12 cellular contexts compared by ENCODE assay signal in the genomic region with DNA sequence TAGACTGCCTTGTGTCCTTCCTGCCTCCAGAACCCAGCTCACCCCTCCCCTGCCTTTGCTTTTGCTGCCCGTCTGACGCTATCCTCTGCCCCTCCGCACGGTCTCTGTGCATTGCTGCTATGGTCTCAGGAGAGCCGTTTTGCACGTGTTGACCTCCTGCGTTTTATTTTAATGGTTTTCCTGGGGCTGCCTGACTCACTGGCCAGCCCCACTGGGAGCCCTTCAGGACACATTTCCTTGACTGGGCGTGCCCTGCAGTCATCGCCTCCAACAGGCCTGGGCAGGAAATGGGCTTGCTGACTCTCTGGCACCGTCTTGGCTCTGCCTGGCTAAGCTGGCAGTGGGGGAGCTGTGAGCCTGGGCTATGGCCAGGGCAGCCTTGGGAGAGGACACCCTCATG. TPM values are rescaled to one million over a fixed set of nuclear protein-coding genes. Genes with fewer than 3 reads are reported as not detected.
DNase-seq lines count a peak whose midpoint lies in the region; ATAC-seq, FAIRE-seq and TF ChIP-seq lines count a peak whose summit lies in the region.
"Had no signal": no experiment of that assay in that cellular context is flagged by ENCODE, and none has a peak within 500 bp of the region (broad histone marks: within the 10 kb centered on the region; RNA-seq: fewer than 3 reads in every experiment).

No MANE protein-coding gene starts in this region.

- no peaks in the 10 kb centered on the region for H3K79me2 ChIP-seq in astrocyte (ENCODE audit: insufficient read depth, low read length)

- H3K4me1 Mint-ChIP-seq in astrocyte (ENCODE audit: low read depth, unreplicated experiment) = no peaks in the 10 kb centered on the region

- no peak overlapping the region for H3K4me3 Mint-ChIP-seq in astrocyte (ENCODE audit: unreplicated experiment)

- H3K27me3 Mint-ChIP-seq in astrocyte (ENCODE audit: low read depth, unreplicated experiment) = peaks cover 30% of the 10 kb centered on the region

- H3K9me3 Mint-ChIP-seq in astrocyte (ENCODE audit: unreplicated experiment) = peaks cover 7% of the 10 kb centered on the region

- 59% methylated on average over 10 of the region's 10 CpGs for WGBS in right cardiac atrium

- intact Hi-C loops in right cardiac atrium (cut with DNase I) = no loop called here

- H3K36me3 Mint-ChIP-seq in astrocyte (ENCODE audit: low read depth, unreplicated experiment) = peaks cover 2% of the 10 kb centered on the region

- H2AFZ ChIP-seq in astrocyte (ENCODE audit: low read depth, low read length) = peak overlapping the region; percentile 39

- TF ChIP-seq CTCF in astrocyte (IDR thresholded peaks at IDR 0.05; ENCODE audit: insufficient read depth, low read depth, low read length) = no peak

- ATAC-seq in right cardiac atrium (peak; percentile 63 to 79), GM18498 (IDR thresholded peaks at IDR 0.05; ENCODE audit: unreplicated experiment) (no peak)

- H3K4me1 ChIP-seq in astrocyte (ENCODE audit: insufficient read depth, low read length) = peaks cover 20% of the 10 kb centered on the region
- H3K4me1 ChIP-seq in right cardiac atrium (ENCODE audit: control insufficient read depth, insufficient read depth, low read length) = no peaks in the 10 kb centered on the region
- no peaks in the 10 kb centered on the region for H3K4me1 ChIP-seq in HAP-1

- in situ Hi-C loops in HAP-1 (cut with MboI; ENCODE audit: low sequenced_read_pairs) = no loop called here

- H4K20me1 ChIP-seq in astrocyte (ENCODE audit: insufficient read depth, low read length) = no peaks in the 10 kb centered on the region

- H3K27me3 ChIP-seq in astrocyte (ENCODE audit: insufficient read depth, low read length) (no peaks in the 10 kb centered on the region), right cardiac atrium (ENCODE audit: control insufficient read depth, insufficient read depth) (no peaks in the 10 kb centered on the region), HAP-1 (ENCODE audit: low read depth) (no peaks in the 10 kb centered on the region)
- H3K27me3 ChIP-seq: thyroid gland had no signal

- H3K9me3 ChIP-seq in astrocyte (ENCODE audit: insufficient read depth, low read depth, low read length) = no peaks in the 10 kb centered on the region
- no peaks in the 10 kb centered on the region for H3K9me3 ChIP-seq in right cardiac atrium (ENCODE audit: control insufficient read depth, low read length)
- no peaks in the 10 kb centered on the region for H3K9me3 ChIP-seq in HAP-1
- H3K9me3 ChIP-seq: thyroid gland had no signal

- DNase-seq in A172 (ENCODE audit: low spot score) = peak; percentile 57
- DNase-seq in HCEC 1CT = peak; percentile 7
- DNase-seq in astrocyte (ENCODE audit: low read depth) = peak; percentile 42
- peak; percentile 54 to 70 (median 65) for DNase-seq in right cardiac atrium
- DNase-seq in T-helper 1 cell = no peak
- DNase-seq in activated T-cell treated with anti-CD3 and anti-CD28 coated beads, Interleukin-2, amount 50 U/mL, for 1 hour = no peak
- no peak for DNase-seq in HAP-1 (ENCODE audit: low spot score in 2 of 2)
- DNase-seq: NCI-H1694, thyroid gland had no signal

- no peaks in the 10 kb centered on the region for H3K36me3 ChIP-seq in astrocyte (ENCODE audit: insufficient read depth, low read length)
- no peaks in the 10 kb centered on the region for H3K36me3 ChIP-seq in HAP-1 (replicated peaks)
- H3K36me3 ChIP-seq: thyroid gland had no signal

- no peak for FAIRE-seq in astrocyte (lab: Jason Lieb, UNC)
- FAIRE-seq: islet of Langerhans had no signal

- H3K9ac ChIP-seq in astrocyte (ENCODE audit: low read length) = no peak overlapping the region

- H3K27ac ChIP-seq in astrocyte (ENCODE audit: low read depth, low read length) (no peak overlapping the region), right cardiac atrium (ENCODE audit: low read length) (no peak overlapping the region)
- H3K27ac ChIP-seq: thyroid gland, VCaP had no signal

- H3K27ac Mint-ChIP-seq in astrocyte (ENCODE audit: unreplicated experiment) = no peak overlapping the region

- H3K4me3 ChIP-seq in astrocyte (ENCODE audit: insufficient read depth, low read depth, low read length) (no peak overlapping the region), right cardiac atrium (ENCODE audit: low read length) (no peak overlapping the region), HAP-1 (no peak overlapping the region)
- H3K4me3 ChIP-seq: thyroid gland had no signal

- peak overlapping the region; percentile 29 for H3K4me2 ChIP-seq in astrocyte (ENCODE audit: low read length)

RNA-seq across cellular contexts. Expression of a gene that starts 17.9 kb away (rescaled TPM):
- not detected in 2 replicates for total RNA-seq in A172 (2014; rRNA removed; shearing (Covaris generic))
- total RNA-seq in astrocyte = 117 and 182 TPM in 2 replicates
- 10 to 100 TPM; 37.6 to 88.3 (median 52.9) TPM for total RNA-seq in right cardiac atrium
- 77.8 TPM for polyA plus RNA-seq in right cardiac atrium

Comparison
In these comparisons a context has a peak if more than half of its experiments do, and no peak if none do; other contexts are left out.
1. DNase-seq: peak in A172 (single experiment), HCEC 1CT (single experiment), astrocyte (single experiment) and right cardiac atrium (3 of 3); none in T-helper 1 cell (0 of 5), activated T-cell treated with anti-CD3 and anti-CD28 coated beads, Interleukin-2, amount 50 U/mL, for 1 hour (single experiment) and HAP-1 (0 of 2).
2. RNA of a gene that starts 17.9 kb away (total RNA-seq): 117 to 182 TPM in astrocyte and 37.6 to 88.3 TPM in right cardiac atrium; not detected in A172; every median in the first group is over 10 times any median in the second.